ENCODE assay signal across 1 cellular context in the genomic region with DNA sequence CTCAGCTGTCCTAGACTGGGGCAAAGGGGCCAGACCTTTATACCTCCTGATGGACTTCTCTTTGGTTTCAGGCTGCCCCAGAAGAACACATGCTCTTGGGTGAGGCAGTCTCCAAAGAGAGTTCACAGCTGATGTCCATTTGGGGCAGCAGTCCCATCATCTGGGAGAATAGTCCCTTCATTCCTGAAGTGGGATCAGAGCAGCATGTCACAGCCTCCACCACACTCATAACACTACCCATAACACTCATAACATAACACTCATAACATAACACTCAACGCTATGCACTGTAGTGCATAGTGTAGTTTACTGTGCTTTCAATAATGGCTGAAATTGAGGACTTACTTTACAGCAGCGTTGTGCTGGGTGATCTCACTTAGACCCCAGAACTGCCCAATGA.
TF ChIP-seq lines count a peak whose summit lies in the region.

No MANE protein-coding gene starts in this region.

TF ChIP-seq in GM12878, 131 proteins besides CTCF, POLR2A, EP300 and RAD21 (continued from another document):
- TF ChIP-seq, protein P1, sequence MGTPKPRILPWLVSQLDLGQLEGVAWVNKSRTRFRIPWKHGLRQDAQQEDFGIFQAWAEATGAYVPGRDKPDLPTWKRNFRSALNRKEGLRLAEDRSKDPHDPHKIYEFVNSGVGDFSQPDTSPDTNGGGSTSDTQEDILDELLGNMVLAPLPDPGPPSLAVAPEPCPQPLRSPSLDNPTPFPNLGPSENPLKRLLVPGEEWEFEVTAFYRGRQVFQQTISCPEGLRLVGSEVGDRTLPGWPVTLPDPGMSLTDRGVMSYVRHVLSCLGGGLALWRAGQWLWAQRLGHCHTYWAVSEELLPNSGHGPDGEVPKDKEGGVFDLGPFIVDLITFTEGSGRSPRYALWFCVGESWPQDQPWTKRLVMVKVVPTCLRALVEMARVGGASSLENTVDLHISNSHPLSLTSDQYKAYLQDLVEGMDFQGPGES (IDR thresholded peaks at IDR 0.05), result no peak
- TF ChIP-seq HCFC1 (IDR thresholded peaks at IDR 0.05; ENCODE audit: low read length) (no peak), MEF2A (IDR thresholded peaks at IDR 0.05; ENCODE audit: insufficient read depth, low read depth, low read length) (no peak), EED (IDR thresholded peaks at IDR 0.05; ENCODE audit: low read depth) (peak; percentile 88), MTA3 (IDR thresholded peaks at IDR 0.05; ENCODE audit: borderline replicate concordance, low read length) (no peak), SMAD1 (IDR thresholded peaks at IDR 0.05; ENCODE audit: low read depth, partially characterized antibody) (no peak), IKZF2 (IDR thresholded peaks at IDR 0.05) (peak; percentile 18 to 34; a peak in 2 of 4 replicates), WRNIP1 (IDR thresholded peaks at IDR 0.05; ENCODE audit: borderline replicate concordance, low read depth, low read length) (no peak), STAT3 (IDR thresholded peaks at IDR 0.05; ENCODE audit: low read depth, low read length) (no peak)
- TF ChIP-seq, protein P2, sequence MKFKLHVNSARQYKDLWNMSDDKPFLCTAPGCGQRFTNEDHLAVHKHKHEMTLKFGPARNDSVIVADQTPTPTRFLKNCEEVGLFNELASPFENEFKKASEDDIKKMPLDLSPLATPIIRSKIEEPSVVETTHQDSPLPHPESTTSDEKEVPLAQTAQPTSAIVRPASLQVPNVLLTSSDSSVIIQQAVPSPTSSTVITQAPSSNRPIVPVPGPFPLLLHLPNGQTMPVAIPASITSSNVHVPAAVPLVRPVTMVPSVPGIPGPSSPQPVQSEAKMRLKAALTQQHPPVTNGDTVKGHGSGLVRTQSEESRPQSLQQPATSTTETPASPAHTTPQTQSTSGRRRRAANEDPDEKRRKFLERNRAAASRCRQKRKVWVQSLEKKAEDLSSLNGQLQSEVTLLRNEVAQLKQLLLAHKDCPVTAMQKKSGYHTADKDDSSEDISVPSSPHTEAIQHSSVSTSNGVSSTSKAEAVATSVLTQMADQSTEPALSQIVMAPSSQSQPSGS (IDR thresholded peaks at IDR 0.05; ENCODE audit: low read length), result 0 out of 2 replicates have a peak, but pooled peaks have one; percentile 9
- TF ChIP-seq, protein P3, sequence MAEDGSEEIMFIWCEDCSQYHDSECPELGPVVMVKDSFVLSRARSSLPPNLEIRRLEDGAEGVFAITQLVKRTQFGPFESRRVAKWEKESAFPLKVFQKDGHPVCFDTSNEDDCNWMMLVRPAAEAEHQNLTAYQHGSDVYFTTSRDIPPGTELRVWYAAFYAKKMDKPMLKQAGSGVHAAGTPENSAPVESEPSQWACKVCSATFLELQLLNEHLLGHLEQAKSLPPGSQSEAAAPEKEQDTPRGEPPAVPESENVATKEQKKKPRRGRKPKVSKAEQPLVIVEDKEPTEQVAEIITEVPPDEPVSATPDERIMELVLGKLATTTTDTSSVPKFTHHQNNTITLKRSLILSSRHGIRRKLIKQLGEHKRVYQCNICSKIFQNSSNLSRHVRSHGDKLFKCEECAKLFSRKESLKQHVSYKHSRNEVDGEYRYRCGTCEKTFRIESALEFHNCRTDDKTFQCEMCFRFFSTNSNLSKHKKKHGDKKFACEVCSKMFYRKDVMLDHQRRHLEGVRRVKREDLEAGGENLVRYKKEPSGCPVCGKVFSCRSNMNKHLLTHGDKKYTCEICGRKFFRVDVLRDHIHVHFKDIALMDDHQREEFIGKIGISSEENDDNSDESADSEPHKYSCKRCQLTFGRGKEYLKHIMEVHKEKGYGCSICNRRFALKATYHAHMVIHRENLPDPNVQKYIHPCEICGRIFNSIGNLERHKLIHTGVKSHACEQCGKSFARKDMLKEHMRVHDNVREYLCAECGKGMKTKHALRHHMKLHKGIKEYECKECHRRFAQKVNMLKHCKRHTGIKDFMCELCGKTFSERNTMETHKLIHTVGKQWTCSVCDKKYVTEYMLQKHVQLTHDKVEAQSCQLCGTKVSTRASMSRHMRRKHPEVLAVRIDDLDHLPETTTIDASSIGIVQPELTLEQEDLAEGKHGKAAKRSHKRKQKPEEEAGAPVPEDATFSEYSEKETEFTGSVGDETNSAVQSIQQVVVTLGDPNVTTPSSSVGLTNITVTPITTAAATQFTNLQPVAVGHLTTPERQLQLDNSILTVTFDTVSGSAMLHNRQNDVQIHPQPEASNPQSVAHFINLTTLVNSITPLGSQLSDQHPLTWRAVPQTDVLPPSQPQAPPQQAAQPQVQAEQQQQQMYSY (CRISPR knock-in tag; IDR thresholded peaks at IDR 0.05), result no peak
- TF ChIP-seq, protein P4, sequence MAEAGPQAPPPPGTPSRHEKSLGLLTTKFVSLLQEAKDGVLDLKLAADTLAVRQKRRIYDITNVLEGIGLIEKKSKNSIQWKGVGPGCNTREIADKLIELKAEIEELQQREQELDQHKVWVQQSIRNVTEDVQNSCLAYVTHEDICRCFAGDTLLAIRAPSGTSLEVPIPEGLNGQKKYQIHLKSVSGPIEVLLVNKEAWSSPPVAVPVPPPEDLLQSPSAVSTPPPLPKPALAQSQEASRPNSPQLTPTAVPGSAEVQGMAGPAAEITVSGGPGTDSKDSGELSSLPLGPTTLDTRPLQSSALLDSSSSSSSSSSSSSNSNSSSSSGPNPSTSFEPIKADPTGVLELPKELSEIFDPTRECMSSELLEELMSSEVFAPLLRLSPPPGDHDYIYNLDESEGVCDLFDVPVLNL (IDR thresholded peaks at IDR 0.05; ENCODE audit: low read depth, low read length), result no peak
